In the genomic region with DNA sequence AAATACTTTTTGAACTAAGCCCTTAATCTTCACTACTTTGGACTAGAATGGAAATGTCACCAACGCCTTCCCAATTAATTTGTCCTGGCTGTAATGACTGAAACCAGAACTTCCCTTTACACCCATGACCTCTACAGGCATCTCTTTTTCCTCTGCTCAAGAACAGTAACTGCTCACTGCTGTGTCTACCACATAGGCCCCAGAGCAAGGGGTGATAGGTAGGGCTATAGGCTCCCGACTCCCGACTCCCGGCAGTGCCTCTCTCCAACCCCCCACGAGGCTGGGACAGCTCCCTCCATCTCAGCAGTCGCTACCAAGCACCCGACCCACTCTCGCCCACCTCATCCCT, we compare ENCODE assay signal across 8 cellular contexts.
A peak's percentile ranks its signal among the peaks of the same experiment; 100 is the strongest.
DNase-seq lines count a peak whose midpoint lies in the region; ATAC-seq, FAIRE-seq and TF ChIP-seq lines count a peak whose summit lies in the region.

No MANE protein-coding gene starts in this region.

- peak overlapping the region; percentile 77 for H3K4me2 ChIP-seq in KMS-11

- H3K27me3 ChIP-seq in KMS-11 (ENCODE audit: insufficient read depth, low read depth) (no peaks in the 10 kb centered on the region), mucosa of stomach (ENCODE audit: control insufficient read depth, insufficient read depth, low read length) (no peaks in the 10 kb centered on the region)

- H3K9ac ChIP-seq in KMS-11 (peak overlapping the region; percentile 95), mucosa of stomach (ENCODE audit: low read length) (peak overlapping the region; percentile 89)

- H3K36me3 ChIP-seq in KMS-11 (ENCODE audit: insufficient read depth) (no peaks in the 10 kb centered on the region), mucosa of stomach (ENCODE audit: control insufficient read depth, insufficient read depth, low read length) (no peaks in the 10 kb centered on the region)

- H3K4me3 ChIP-seq in GM12864 (ENCODE audit: low read depth, low read length) (peak overlapping the region; percentile 85), KMS-11 (IDR thresholded peaks at IDR 0.05; ENCODE audit: insufficient read depth, low read depth, low read length) (no peak overlapping the region), mucosa of stomach (ENCODE audit: low read length) (peak overlapping the region; percentile 89)

- TF ChIP-seq CTCF in GM12864 (IDR thresholded peaks at IDR 0.05; ENCODE audit: low read depth, low read length, missing control alignments): no peak
- no peak for TF ChIP-seq CTCF in KMS-11 (conservative IDR thresholded peaks at IDR 0.05; ENCODE audit: low read depth, low read length)
- no peak for TF ChIP-seq CTCF in D721Med (IDR thresholded peaks at IDR 0.05; ENCODE audit: insufficient read depth, missing control alignments)
- no peak for TF ChIP-seq CTCF in GM10266 (IDR thresholded peaks at IDR 0.05; ENCODE audit: control insufficient read depth, insufficient read depth, low read depth, missing control alignments)

- H2AFZ ChIP-seq in KMS-11 (ENCODE audit: low read depth): peak overlapping the region; percentile 74

- H3K9me3 ChIP-seq in mucosa of stomach (ENCODE audit: control insufficient read depth, low read length): no peaks in the 10 kb centered on the region

- no peaks in the 10 kb centered on the region; the same call in 1 of the 2 replicates for H3K79me2 ChIP-seq in KMS-11 (ENCODE audit: insufficient read depth, low read depth)

- no peak for FAIRE-seq in D721Med (lab: Jason Lieb, UNC)

- DNase-seq in GM12864 (ENCODE audit: low read depth) (no peak), caudate nucleus (lab: John Stamatoyannopoulos, UW) (peak in 2 of 61 donors; percentile 66 to 70), D721Med (ENCODE audit: insufficient read length, low spot score) (no peak), NCI-H2081 (lab: John Stamatoyannopoulos, UW) (no peak), GM10266 (ENCODE audit: extremely low spot score) (no peak)

- H4K20me1 ChIP-seq in KMS-11 (ENCODE audit: insufficient read depth): no peaks in the 10 kb centered on the region

- ATAC-seq in GM21529 (IDR thresholded peaks at IDR 0.05; ENCODE audit: unreplicated experiment): peak; percentile 46

- H3K27ac ChIP-seq in KMS-11 (peak overlapping the region; percentile 94), caudate nucleus (ENCODE audit: low read depth, low read length) (peak overlapping the region; percentile 82)

- H3K4me1 ChIP-seq in KMS-11 (ENCODE audit: low read depth, poor library complexity, severe bottlenecking) (peaks cover 31% of the 10 kb centered on the region), mucosa of stomach (ENCODE audit: control insufficient read depth, insufficient read depth, low read length) (peaks cover 20% of the 10 kb centered on the region)
